In genomic region chr16:66205287-66206167, GRCh38 we compare ENCODE assay signal across 13 cellular contexts.
DNase-seq lines count a peak whose midpoint lies in the region; ATAC-seq and TF ChIP-seq lines count a peak whose summit lies in the region.
"Had no signal": no experiment of that assay in that cellular context is flagged by ENCODE, and none has a peak within 500 bp of the region (broad histone marks: within the 10 kb centered on the region; RNA-seq: fewer than 3 reads in every experiment).

No MANE protein-coding gene starts in this region.

- no peak for TF ChIP-seq EP300 in upper lobe of left lung (IDR thresholded peaks at IDR 0.05)

- WGBS in upper lobe of left lung, 2 donors: 48 to 50% methylated on average over 8 of the region's 8 CpGs

- H3K36me3 ChIP-seq in left ventricle myocardium inferior (no peaks in the 10 kb centered on the region), upper lobe of left lung (no peaks in the 10 kb centered on the region)
- H3K36me3 ChIP-seq: pancreas, WERI-Rb-1 had no signal

- ATAC-seq in Right ventricle myocardium superior (ENCODE audit: poor library complexity) (peak; percentile 58), upper lobe of left lung (ENCODE audit: low FRiP score in 2 of 2) (peak in 1 of 2 donors; percentile 67)
- no peak for ATAC-seq in stimulated activated naive CD8-positive, alpha-beta T cell treated with anti-CD3 and anti-CD28 coated beads, Interleukin-15, Interleukin-2, amounts not matched to agents 100 U/mL and 50 U/mL, for 24 hours

- H3K27ac Mint-ChIP-seq in endothelial cell (ENCODE audit: unreplicated experiment): no peak overlapping the region
- H3K27ac Mint-ChIP-seq: B cell had no signal

- H3K27ac ChIP-seq in left ventricle myocardium inferior (replicated peaks) (no peak overlapping the region), upper lobe of left lung (peak overlapping the region; percentile 13 to 78 (median 38))
- H3K27ac ChIP-seq: KMS-11, pancreas, WERI-Rb-1 had no signal

- no peaks in the 10 kb centered on the region for H3K27me3 Mint-ChIP-seq in endothelial cell (ENCODE audit: unreplicated experiment)

- no peak for TF ChIP-seq POLR2A in upper lobe of left lung (IDR thresholded peaks at IDR 0.05)

- no peaks in the 10 kb centered on the region for H3K36me3 Mint-ChIP-seq in endothelial cell (ENCODE audit: low read depth, unreplicated experiment)

- no peak for DNase-seq in Right ventricle myocardium superior
- DNase-seq in left ventricle myocardium inferior: no peak
- DNase-seq in NOMO-1 (lab: John Stamatoyannopoulos, UW; ENCODE audit: unreplicated experiment in 2 of 2): peak; percentile 52 to 86
- peak; percentile 74 for DNase-seq in fibroblast of mammary gland (ENCODE audit: low read depth)
- no peak for DNase-seq in upper lobe of left lung
- no peak for DNase-seq in endothelial cell (ENCODE audit: low spot score)
- no peak for DNase-seq in stimulated activated CD4-positive, alpha-beta T cell treated with anti-CD3 and anti-CD28 coated beads, Interleukin-4, amount 100 ng/mL, for 24 hours
- DNase-seq in stimulated activated naive CD8-positive, alpha-beta T cell treated with anti-CD3 and anti-CD28 coated beads, Interleukin-15, Interleukin-2, amounts not matched to agents 100 U/mL and 50 U/mL, for 24 hours: no peak
- DNase-seq: caudate nucleus, pancreas, WERI-Rb-1 had no signal

- H3K4me3 ChIP-seq in left ventricle myocardium inferior (no peak overlapping the region), fibroblast of mammary gland (ENCODE audit: control insufficient read depth, low read depth, low read length) (no peak overlapping the region), upper lobe of left lung (no peak overlapping the region)
- H3K4me3 ChIP-seq: pancreas had no signal

- TF ChIP-seq CTCF in left ventricle myocardium inferior (IDR thresholded peaks at IDR 0.05; ENCODE audit: borderline replicate concordance) (no peak), fibroblast of mammary gland (conservative IDR thresholded peaks at IDR 0.05; ENCODE audit: control insufficient read depth, insufficient read depth, low read depth, low read length) (no peak), upper lobe of left lung (IDR thresholded peaks at IDR 0.05) (no peak), endothelial cell (IDR thresholded peaks at IDR 0.05; ENCODE audit: unreplicated experiment) (no peak)

- H3K4me1 ChIP-seq in left ventricle myocardium inferior: no peaks in the 10 kb centered on the region
- peaks cover 0 to 9% (median 3%) of the 10 kb centered on the region in 4 donors for H3K4me1 ChIP-seq in upper lobe of left lung
- H3K4me1 ChIP-seq: pancreas had no signal

- H3K27me3 ChIP-seq in left ventricle myocardium inferior (ENCODE audit: low read depth) (no peaks in the 10 kb centered on the region), upper lobe of left lung (no peaks in the 10 kb centered on the region)
- H3K27me3 ChIP-seq: pancreas had no signal

- intact Hi-C loops in Right ventricle myocardium superior (cut with DNase I): no loop called here
- intact Hi-C loops in left ventricle myocardium inferior (cut with micrococcal nuclease): no loop called here

- no peaks in the 10 kb centered on the region for H3K4me1 Mint-ChIP-seq in endothelial cell (ENCODE audit: unreplicated experiment)
- H3K4me1 Mint-ChIP-seq: B cell had no signal

- no peaks in the 10 kb centered on the region for H3K9me3 ChIP-seq in left ventricle myocardium inferior (replicated peaks)
- no peaks in the 10 kb centered on the region for H3K9me3 ChIP-seq in upper lobe of left lung
- H3K9me3 ChIP-seq: pancreas had no signal

- no peaks in the 10 kb centered on the region for H3K9me3 Mint-ChIP-seq in endothelial cell (ENCODE audit: unreplicated experiment)

- H3K4me3 Mint-ChIP-seq in endothelial cell (ENCODE audit: unreplicated experiment): no peak overlapping the region
- H3K4me3 Mint-ChIP-seq: B cell had no signal

Comparison
In these comparisons a context has a peak if more than half of its experiments do, and no peak if none do; other contexts are left out.
1. DNase-seq: peak in NOMO-1 (2 of 2) and fibroblast of mammary gland (single experiment); none in Right ventricle myocardium superior (single experiment), left ventricle myocardium inferior (single experiment), upper lobe of left lung (0 of 2), endothelial cell (single experiment), stimulated activated CD4-positive, alpha-beta T cell treated with anti-CD3 and anti-CD28 coated beads, Interleukin-4, amount 100 ng/mL, for 24 hours (single experiment) and stimulated activated naive CD8-positive, alpha-beta T cell treated with anti-CD3 and anti-CD28 coated beads, Interleukin-15, Interleukin-2, amounts not matched to agents 100 U/mL and 50 U/mL, for 24 hours (single experiment).